In the genomic region with DNA sequence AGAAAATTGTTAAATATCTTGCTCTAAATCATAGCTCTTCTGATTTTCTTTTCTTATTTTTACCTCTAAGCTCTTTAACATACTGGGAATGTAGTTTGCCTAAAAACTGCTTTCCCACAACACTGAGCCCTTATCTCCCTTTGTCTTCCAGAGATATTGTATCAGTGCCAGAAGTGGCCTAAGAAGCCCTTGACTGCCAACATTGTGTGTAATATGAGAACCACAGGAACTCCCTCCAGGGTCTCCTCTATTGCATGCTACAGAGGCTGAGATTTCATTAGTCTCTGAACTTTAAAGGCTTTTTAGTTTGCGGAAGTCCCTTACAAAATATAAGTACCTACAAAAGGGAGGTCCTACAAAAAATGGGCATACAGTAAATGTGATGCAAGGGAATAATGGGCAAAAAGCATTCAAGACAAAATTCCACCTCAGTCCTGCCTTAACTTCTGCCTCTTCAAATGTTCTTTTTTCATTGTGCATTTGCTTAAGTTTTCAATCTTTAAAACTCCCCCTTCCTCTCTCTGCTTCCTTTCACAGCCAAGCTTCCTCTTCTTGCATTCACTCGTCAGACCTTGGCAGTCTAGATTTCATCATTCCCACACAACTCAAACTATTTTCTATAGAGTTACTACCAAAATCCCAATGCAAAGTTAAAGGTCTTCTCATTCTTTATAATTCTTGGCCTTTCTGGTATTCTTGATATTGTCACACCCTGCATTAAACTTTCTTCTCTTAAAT, we compare ENCODE assay signal across 9 cellular contexts.
DNase-seq lines count a peak whose midpoint lies in the region; ATAC-seq lines count a peak whose summit lies in the region.
"Had no signal": no experiment of that assay in that cellular context is flagged by ENCODE, and none has a peak within 500 bp of the region (broad histone marks: within the 10 kb centered on the region; RNA-seq: fewer than 3 reads in every experiment).

No MANE protein-coding gene starts in this region.

- no peak overlapping the region for H3K18ac ChIP-seq in trophoblast cell (ENCODE audit: low read length)

- CTCF ChIA-PET in CD4-positive, alpha-beta memory T cell (lab: Charles Lee; ENCODE audit: partially characterized antibody): interaction anchor here (1.3 to 1.6 kb wide), 2 partner anchors 8 to 12 kb away, joined by 4 read pairs; no protein-coding TSS in a partner anchor

- H4K8ac ChIP-seq in trophoblast cell (ENCODE audit: low read depth, low read length): no peak overlapping the region

- peaks cover 11 to 17% of the 10 kb centered on the region in 2 experiments for H3K4me1 ChIP-seq in trophoblast cell (ENCODE audit: control insufficient read depth in 1 of 2, insufficient read depth in 2 of 2, low read length in 2 of 2)
- no peaks in the 10 kb centered on the region for H3K4me1 ChIP-seq in CD4-positive, alpha-beta memory T cell (ENCODE audit: insufficient read depth, low read length)

- POLR2A ChIA-PET in CD4-positive, alpha-beta memory T cell (lab: Charles Lee; ENCODE audit: partially characterized antibody): no interaction called here

- H3K23ac ChIP-seq in trophoblast cell (ENCODE audit: low read length): no peak overlapping the region

- H2BK12ac ChIP-seq in trophoblast cell (ENCODE audit: low read length): no peak overlapping the region

- no peak overlapping the region for H3K4ac ChIP-seq in trophoblast cell (ENCODE audit: low read depth, low read length)

- no peaks in the 10 kb centered on the region for H3K36me3 Mint-ChIP-seq in dendritic cell treated with granulocyte-macrophage colony-stimulating factor and Interleukin-4, amounts not matched to agents 40 ng/mL and 50 ng/mL, for 4 days (ENCODE audit: low read depth)
- H3K36me3 Mint-ChIP-seq in CD4-positive, alpha-beta memory T cell: no peaks in the 10 kb centered on the region

- H3K4me3 Mint-ChIP-seq in dendritic cell treated with granulocyte-macrophage colony-stimulating factor and Interleukin-4, amounts not matched to agents 40 ng/mL and 50 ng/mL, for 4 days: no peak overlapping the region
- no peak overlapping the region for H3K4me3 Mint-ChIP-seq in CD4-positive, alpha-beta memory T cell

- H3K14ac ChIP-seq in trophoblast cell (ENCODE audit: low read length): no peak overlapping the region

- intact Hi-C loops in dendritic cell treated with granulocyte-macrophage colony-stimulating factor and Interleukin-4, amounts not matched to agents 40 ng/mL and 50 ng/mL, for 4 days (cut with micrococcal nuclease): no loop called here
- intact Hi-C loops in CD4-positive, alpha-beta memory T cell (cut with micrococcal nuclease): no loop called here

- H4K12ac ChIP-seq in trophoblast cell (ENCODE audit: low read depth, low read length): no peak overlapping the region

- no peaks in the 10 kb centered on the region for H3K36me3 ChIP-seq in trophoblast cell (ENCODE audit: control insufficient read depth in 1 of 2, insufficient read depth in 2 of 2, low read length in 2 of 2)
- H3K36me3 ChIP-seq in CD4-positive, alpha-beta memory T cell (ENCODE audit: insufficient read depth, low read length): no peaks in the 10 kb centered on the region
- H3K36me3 ChIP-seq: thoracic aorta had no signal

- H3K4me3 ChIP-seq in trophoblast cell (ENCODE audit: low read depth, low read length): no peak overlapping the region
- H3K4me3 ChIP-seq in CD4-positive, alpha-beta memory T cell (ENCODE audit: low read length in 2 of 2): no peak overlapping the region
- H3K4me3 ChIP-seq: thoracic aorta had no signal

- peaks cover 28% of the 10 kb centered on the region for H3K4me1 Mint-ChIP-seq in dendritic cell treated with granulocyte-macrophage colony-stimulating factor and Interleukin-4, amounts not matched to agents 40 ng/mL and 50 ng/mL, for 4 days (ENCODE audit: low read depth)
- H3K4me1 Mint-ChIP-seq in CD4-positive, alpha-beta memory T cell: peaks cover 0 to 3% (median 0%) of the 10 kb centered on the region in 4 donors

- H4K91ac ChIP-seq in trophoblast cell (ENCODE audit: low read depth, low read length): no peak overlapping the region

- H3K4me2 ChIP-seq in trophoblast cell (ENCODE audit: low read length): peak overlapping the region; percentile 18

- H3K9me3 ChIP-seq in trophoblast cell (ENCODE audit: insufficient read depth, low read depth, low read length): no peaks in the 10 kb centered on the region
- no peaks in the 10 kb centered on the region for H3K9me3 ChIP-seq in CD4-positive, alpha-beta memory T cell (ENCODE audit: control insufficient read depth in 1 of 2, low read length in 2 of 2)
- H3K9me3 ChIP-seq: thoracic aorta had no signal

- peak overlapping the region; percentile 15 for H3K27ac Mint-ChIP-seq in dendritic cell treated with granulocyte-macrophage colony-stimulating factor and Interleukin-4, amounts not matched to agents 40 ng/mL and 50 ng/mL, for 4 days
- no peak overlapping the region for H3K27ac Mint-ChIP-seq in CD4-positive, alpha-beta memory T cell

- H3K79me2 ChIP-seq in trophoblast cell (ENCODE audit: control insufficient read depth, insufficient read depth, low read length, poor library complexity): peaks cover 3% of the 10 kb centered on the region

- no peaks in the 10 kb centered on the region for H3K27me3 Mint-ChIP-seq in dendritic cell treated with granulocyte-macrophage colony-stimulating factor and Interleukin-4, amounts not matched to agents 40 ng/mL and 50 ng/mL, for 4 days
- H3K27me3 Mint-ChIP-seq in CD4-positive, alpha-beta memory T cell: peaks cover 9 to 10% of the 10 kb centered on the region in 2 donors

- H2AK5ac ChIP-seq in trophoblast cell (ENCODE audit: low read length): no peak overlapping the region

- H3K79me1 ChIP-seq in trophoblast cell (ENCODE audit: low read length): peaks cover 23% of the 10 kb centered on the region

- ATAC-seq in left lobe of liver (no peak), HG03045 (IDR thresholded peaks at IDR 0.05; ENCODE audit: unreplicated experiment) (no peak)

- no peak overlapping the region for H2AFZ ChIP-seq in trophoblast cell (ENCODE audit: insufficient read depth, low read length, poor library complexity)

- H3K27ac ChIP-seq in trophoblast cell (ENCODE audit: low read depth, low read length): peak overlapping the region; percentile 94
- H3K27ac ChIP-seq in CD4-positive, alpha-beta memory T cell (ENCODE audit: low read depth, low read length): no peak overlapping the region
- H3K27ac ChIP-seq: thoracic aorta had no signal

- H3K27me3 ChIP-seq in trophoblast cell (ENCODE audit: insufficient read depth, low read length): no peaks in the 10 kb centered on the region
- H3K27me3 ChIP-seq in CD4-positive, alpha-beta memory T cell (ENCODE audit: insufficient read depth, low read length): no peaks in the 10 kb centered on the region

- peak overlapping the region; percentile 11 for H2BK120ac ChIP-seq in trophoblast cell (ENCODE audit: insufficient read depth, low read length, poor library complexity)

- peak; percentile 68 for DNase-seq in GM04503 (ENCODE audit: low read depth)
- peak; percentile 91 for DNase-seq in NCI-H2171 treated with DMSO at 0.1 percent for 48 hours (lab: John Stamatoyannopoulos, UW)
- peak; percentile 15 to 22 for DNase-seq in trophoblast cell
- DNase-seq in HUDEP-2 (lab: John Stamatoyannopoulos, UW; ENCODE audit: unreplicated experiment in 76 of 76): no peak
- DNase-seq in left lobe of liver (ENCODE audit: low spot score): no peak
- no peak for DNase-seq in CD4-positive, alpha-beta memory T cell

- H3K9ac ChIP-seq in trophoblast cell (ENCODE audit: low read length): no peak overlapping the region

- WGBS in trophoblast cell (ENCODE audit: extremely low coverage, insufficient coverage, insufficient read length): no CpG with 5 or more reads among the region's 2 CpGs

- no peak overlapping the region for H2BK5ac ChIP-seq in trophoblast cell (ENCODE audit: low read depth, low read length, poor library complexity)

- no peaks in the 10 kb centered on the region for H3K9me3 Mint-ChIP-seq in dendritic cell treated with granulocyte-macrophage colony-stimulating factor and Interleukin-4, amounts not matched to agents 40 ng/mL and 50 ng/mL, for 4 days
- H3K9me3 Mint-ChIP-seq in CD4-positive, alpha-beta memory T cell: no peaks in the 10 kb centered on the region

Comparison
In these comparisons a context has a peak if more than half of its experiments do, and no peak if none do; other contexts are left out.
1. DNase-seq: peak in GM04503 (single experiment), NCI-H2171 treated with DMSO at 0.1 percent for 48 hours (single experiment) and trophoblast cell (2 of 2); none in HUDEP-2 (0 of 76), left lobe of liver (single experiment) and CD4-positive, alpha-beta memory T cell (0 of 5).